20 cellular contexts compared by ENCODE assay signal in genomic region chr4:84418032-84418709, GRCh38.
DNase-seq lines count a peak whose midpoint lies in the region; ATAC-seq, FAIRE-seq and TF ChIP-seq lines count a peak whose summit lies in the region.
"Had no signal": no experiment of that assay in that cellular context is flagged by ENCODE, and none has a peak within 500 bp of the region (broad histone marks: within the 10 kb centered on the region; RNA-seq: fewer than 3 reads in every experiment).

No MANE protein-coding gene starts in this region.

- CTCF ChIA-PET in HepG2 (lab: Yijun Ruan, JAX; ENCODE audit: low intra/inter-chr PET ratio, low total read pairs): no interaction called here

- TF ChIP-seq CTCF in epithelial cell of esophagus (IDR thresholded peaks at IDR 0.05; ENCODE audit: insufficient read depth, low read depth, low read length, missing control alignments) (no peak), D721Med (IDR thresholded peaks at IDR 0.05; ENCODE audit: insufficient read depth, missing control alignments) (no peak), HepG2 (CRISPR knock-in tag; IDR thresholded peaks at IDR 0.05) (no peak)

- WGBS in HepG2 (ENCODE audit: low lambda C conversion rate): 19% methylated on average over 5 of the region's 5 CpGs

- in situ Hi-C loops in HepG2 (cut with HindIII; ENCODE audit: extremely low pct_ligation_motif_present, low pct_unique_long_range_greater_than_20kb): no loop called here

- H3K4me1 ChIP-seq in HepG2 (ENCODE audit: insufficient read depth, low read length): no peaks in the 10 kb centered on the region
- H3K4me1 ChIP-seq: heart left ventricle, lower lobe of right lung, right lobe of liver had no signal

- H3K4me3 ChIP-seq in epithelial cell of esophagus (ENCODE audit: low read length) (no peak overlapping the region), HepG2 (replicated peaks in 1 of 3; ENCODE audit: insufficient read depth in 1 of 3, low read depth in 2 of 3, low read length in 3 of 3) (no peak overlapping the region)
- H3K4me3 ChIP-seq: heart left ventricle, lower lobe of right lung, right lobe of liver had no signal

- intact Hi-C loops in HepG2 (cut with micrococcal nuclease; ENCODE audit: unreplicated experiment): no loop called here

- no peaks in the 10 kb centered on the region for H3K9me3 ChIP-seq in HepG2 (ENCODE audit: low read length)
- H3K9me3 ChIP-seq: heart left ventricle, lower lobe of right lung, right lobe of liver had no signal

- DNase-seq in DMS153 treated with DMSO at 0.1 percent for 48 hours (lab: John Stamatoyannopoulos, UW; ENCODE audit: unreplicated experiment): peak; percentile 95
- DNase-seq in NCI-H1417 treated with DMSO at 0.1 percent for 48 hours (lab: John Stamatoyannopoulos, UW): peak; percentile 55
- DNase-seq in NCI-H510A treated with DMSO at 0.1 percent for 48 hours (lab: John Stamatoyannopoulos, UW): peak; percentile 34
- peak; percentile 14 for DNase-seq in epithelial cell of esophagus (ENCODE audit: low read depth)
- DNase-seq in stimulated activated CD4-positive, alpha-beta T cell treated with anti-CD3 and anti-CD28 coated beads, Interleukin-2, amount 100 ng/mL, for 24 hours: no peak
- no peak for DNase-seq in activated CD4-positive, alpha-beta T cell treated with anti-CD3 and anti-CD28 coated beads, Interleukin-2, amount 50 U/mL, for 4 hours
- no peak for DNase-seq in D721Med (ENCODE audit: insufficient read length, low spot score)
- no peak for DNase-seq in HepG2 (ENCODE audit: low spot score)
- DNase-seq: activated CD4-positive, CD25-positive, alpha-beta regulatory T cell; activated CD8-positive, alpha-beta T cell treated with anti-CD3 and anti-CD28 coated beads for 36 hours; activated T-cell treated with anti-CD3 and anti-CD28 coated beads, Interleukin-2, amount 50 U/mL, for 24 hours; CD4-positive, alpha-beta T cell; heart left ventricle; immature natural killer cell; KG1; lower lobe of right lung; MV-4-11; NCI-H524 treated with DMSO at 0.1 percent for 48 hours; right lobe of liver; stimulated activated naive CD4-positive, alpha-beta T cell had no signal

- no TSS peak for BruUV-seq in HepG2 (replicated peaks; lab: Mats Ljungman, UMichigan)

- H3K36me3 ChIP-seq in HepG2 (replicated peaks in 1 of 2; ENCODE audit: control insufficient read depth in 1 of 2, insufficient read depth in 2 of 2, low read length in 2 of 2): no peaks in the 10 kb centered on the region
- H3K36me3 ChIP-seq: heart left ventricle, lower lobe of right lung, right lobe of liver had no signal

- FAIRE-seq in D721Med (lab: Jason Lieb, UNC) (no peak), HepG2 (lab: Jason Lieb, UNC) (no peak)

- no peak for TF ChIP-seq EP300 in HepG2 (IDR thresholded peaks at IDR 0.05; ENCODE audit: low read depth in 2 of 2, low read length in 2 of 2)
- TF ChIP-seq EP300 in HepG2 (CRISPR knock-in tag; IDR thresholded peaks at IDR 0.05; ENCODE audit: borderline replicate concordance): no peak

- ATAC-seq in HepG2: no peak
- ATAC-seq: activated CD8-positive, alpha-beta T cell treated with anti-CD3 and anti-CD28 coated beads for 36 hours; heart left ventricle; lower lobe of right lung; right lobe of liver had no signal

- H3K27ac ChIP-seq in HepG2 (ENCODE audit: extremely low read length, insufficient read depth, low read length): no peak overlapping the region
- H3K27ac ChIP-seq: heart left ventricle, lower lobe of right lung, right lobe of liver had no signal

- POLR2A ChIA-PET in HepG2 (lab: Yijun Ruan, JAX): no interaction called here

- no peak for TF ChIP-seq POLR2A in HepG2 (IDR thresholded peaks at IDR 0.05; ENCODE audit: insufficient read depth in 1 of 2, low read depth in 2 of 2, low read length in 2 of 2)

- no peak overlapping the region for H3K9ac ChIP-seq in HepG2 (ENCODE audit: insufficient read depth, low read depth, low read length)

- H3K79me2 ChIP-seq in HepG2 (ENCODE audit: insufficient read depth, low read length): no peaks in the 10 kb centered on the region

- no peak overlapping the region for H3K4me2 ChIP-seq in HepG2 (ENCODE audit: low read depth, low read length)

- TF ChIP-seq RAD21 in HepG2 (CRISPR knock-in tag; IDR thresholded peaks at IDR 0.05): no peak

- no peak overlapping the region for H2AFZ ChIP-seq in HepG2 (ENCODE audit: low read length)

- H3K27me3 ChIP-seq in HepG2 (ENCODE audit: control insufficient read depth in 1 of 2, insufficient read depth in 2 of 2, low read length in 2 of 2): no peaks in the 10 kb centered on the region
- H3K27me3 ChIP-seq: right lobe of liver had no signal

- H4K20me1 ChIP-seq in HepG2 (ENCODE audit: insufficient read depth, low read length): no peaks in the 10 kb centered on the region

TF ChIP-seq in HepG2, 621 proteins besides CTCF, POLR2A, EP300 and RAD21:
- TF ChIP-seq NPAS2 (CRISPR knock-in tag; IDR thresholded peaks at IDR 0.05; ENCODE audit: borderline replicate concordance): no peak

Comparison
In these comparisons a context has a peak if more than half of its experiments do, and no peak if none do; other contexts are left out.
1. DNase-seq: peak in DMS153 treated with DMSO at 0.1 percent for 48 hours (single experiment), NCI-H1417 treated with DMSO at 0.1 percent for 48 hours (single experiment), NCI-H510A treated with DMSO at 0.1 percent for 48 hours (single experiment) and epithelial cell of esophagus (single experiment); none in stimulated activated CD4-positive, alpha-beta T cell treated with anti-CD3 and anti-CD28 coated beads, Interleukin-2, amount 100 ng/mL, for 24 hours (0 of 2), activated CD4-positive, alpha-beta T cell treated with anti-CD3 and anti-CD28 coated beads, Interleukin-2, amount 50 U/mL, for 4 hours (0 of 2), D721Med (single experiment) and HepG2 (single experiment).